Comparison of ENCODE assay signal across 8 cellular contexts in genomic region chr2:27714851-27715291, GRCh38. TPM values are rescaled to one million over a fixed set of nuclear protein-coding genes. Genes with fewer than 3 reads are reported as not detected.
DNase-seq lines count a peak whose midpoint lies in the region; ATAC-seq and TF ChIP-seq lines count a peak whose summit lies in the region.

No MANE protein-coding gene starts in this region.

- peak overlapping the region; percentile 80 for H3K9ac ChIP-seq in adipocyte (ENCODE audit: low read length)
- peak overlapping the region; percentile 87 to 96 (median 95) for H3K9ac ChIP-seq in skeletal muscle tissue (ENCODE audit: low read depth in 1 of 3, low read length in 3 of 3)

- WGBS in iPS DF 6.9 (ENCODE audit: insufficient coverage, insufficient read length), result no CpG with 5 or more reads among the region's 19 CpGs

- H3K27me3 ChIP-seq in adipocyte (replicated peaks; ENCODE audit: control insufficient read depth, insufficient read depth, low read length) (no peaks in the 10 kb centered on the region), iPS DF 6.9 (ENCODE audit: control insufficient read depth, insufficient read depth, low read length) (no peaks in the 10 kb centered on the region), skeletal muscle tissue (ENCODE audit: control insufficient read depth in 3 of 3, insufficient read depth in 3 of 3, low read length in 3 of 3) (no peaks in the 10 kb centered on the region)

- H3K9me3 ChIP-seq in adipocyte (ENCODE audit: control insufficient read depth, low read length) (no peaks in the 10 kb centered on the region), iPS DF 6.9 (ENCODE audit: control insufficient read depth, insufficient read depth, low read length) (no peaks in the 10 kb centered on the region), skeletal muscle tissue (ENCODE audit: control insufficient read depth in 3 of 3, low read length in 3 of 3) (no peaks in the 10 kb centered on the region)

- TF ChIP-seq POLR2A in GM18505 (IDR thresholded peaks at IDR 0.05; ENCODE audit: borderline replicate concordance, extremely low read depth, insufficient read depth, insufficient read length), result no peak

- no peak for DNase-seq in HFF-Myc (ENCODE audit: extremely low read depth, low read depth)
- DNase-seq in adipocyte (ENCODE audit: low read depth), result no peak
- no peak for DNase-seq in iPS DF 6.9 (ENCODE audit: low read depth, low spot score)
- no peak for DNase-seq in activated CD4-positive, CD25-positive, alpha-beta regulatory T cell treated with anti-CD3 and anti-CD28 coated beads, Interleukin-2, amount 50 U/mL, for 72 hours
- DNase-seq in GM19240 (ENCODE audit: insufficient read length, low spot score), result no peak

- ATAC-seq in HG03439 (IDR thresholded peaks at IDR 0.05; ENCODE audit: unreplicated experiment), result no peak
- no peak for ATAC-seq in GM18505 (IDR thresholded peaks at IDR 0.05; ENCODE audit: unreplicated experiment)

- H3K36me3 ChIP-seq in adipocyte (ENCODE audit: control insufficient read depth, insufficient read depth, low read length, severe bottlenecking) (no peaks in the 10 kb centered on the region), iPS DF 6.9 (ENCODE audit: control insufficient read depth, insufficient read depth, low read length) (no peaks in the 10 kb centered on the region), skeletal muscle tissue (ENCODE audit: control insufficient read depth in 3 of 3, insufficient read depth in 3 of 3, low read length in 3 of 3) (no peaks in the 10 kb centered on the region)

- no peak for TF ChIP-seq CTCF in HFF-Myc (IDR thresholded peaks at IDR 0.05; ENCODE audit: low read depth, low read length, missing control alignments)

- H3K4me1 ChIP-seq in adipocyte (ENCODE audit: control insufficient read depth, insufficient read depth, low read length), result peaks cover 4% of the 10 kb centered on the region
- no peaks in the 10 kb centered on the region for H3K4me1 ChIP-seq in iPS DF 6.9 (ENCODE audit: control insufficient read depth, insufficient read depth, low read length)
- peaks cover 17 to 31% (median 27%) of the 10 kb centered on the region in 3 donors for H3K4me1 ChIP-seq in skeletal muscle tissue (ENCODE audit: control insufficient read depth in 3 of 3, insufficient read depth in 3 of 3, low read length in 3 of 3)

- H3K27ac ChIP-seq in iPS DF 6.9 (ENCODE audit: low read length), result no peak overlapping the region
- H3K27ac ChIP-seq in skeletal muscle tissue (ENCODE audit: low read depth, low read length), result peak overlapping the region; percentile 97

- H3K4me3 ChIP-seq in HFF-Myc (replicated peaks; ENCODE audit: low read depth, low read length), result peak overlapping the region; percentile 46
- H3K4me3 ChIP-seq in adipocyte (ENCODE audit: low read length), result peak overlapping the region; percentile 78
- H3K4me3 ChIP-seq in iPS DF 6.9 (ENCODE audit: low read length), result peak overlapping the region; percentile 87; the same call in 1 of the 2 replicates
- peak overlapping the region; percentile 68 to 76 (median 75) for H3K4me3 ChIP-seq in skeletal muscle tissue (ENCODE audit: low read length in 3 of 3)

RNA-seq across cellular contexts. Expression of gene SLC4A1AP, which starts 51.2 kb away (rescaled TPM):
- total RNA-seq in skeletal muscle tissue, result 20.9 TPM

RNA-seq across cellular contexts. Expression of gene SUPT7L, which starts 51.5 kb away (rescaled TPM):
- 16.7 TPM for total RNA-seq in skeletal muscle tissue

RNA-seq across cellular contexts. Expression of gene MRPL33, which starts 56.6 kb away (rescaled TPM):
- 121 TPM for total RNA-seq in skeletal muscle tissue
